ENCODE assay signal across 8 cellular contexts in the genomic region with DNA sequence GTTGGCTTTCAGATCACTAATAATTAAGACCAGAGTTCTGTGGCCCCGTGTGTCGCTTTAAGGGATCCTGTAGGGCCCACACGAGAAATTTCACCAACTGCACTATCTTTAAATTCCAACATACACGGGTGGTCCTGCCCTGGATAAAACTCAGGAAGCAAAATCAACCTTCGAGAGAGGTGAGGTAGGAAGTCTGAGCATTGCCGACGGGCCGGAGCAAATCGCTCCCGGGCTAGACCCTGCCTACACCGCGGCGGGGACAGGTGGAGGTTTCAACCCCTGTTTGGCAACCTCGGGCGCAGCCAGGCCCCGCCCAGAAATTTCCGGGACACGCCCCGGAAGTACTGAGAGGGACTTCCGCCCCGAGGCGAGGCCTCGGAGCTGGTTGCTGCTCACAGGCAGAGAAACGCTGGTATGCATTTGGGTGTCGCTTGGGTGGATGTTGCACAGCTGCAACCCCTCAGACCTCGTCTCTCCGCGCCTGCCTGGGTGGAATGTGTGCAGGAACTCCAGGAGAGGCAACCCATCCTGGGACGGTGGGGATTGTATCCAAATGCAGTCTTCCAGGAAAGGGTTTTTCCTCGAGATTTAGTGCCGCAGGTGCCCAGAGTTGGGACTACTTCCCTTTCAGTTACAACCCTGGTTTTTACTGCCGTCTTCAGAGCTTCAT. TPM values are rescaled to one million over a fixed set of nuclear protein-coding genes. Genes with fewer than 3 reads are reported as not detected.
DNase-seq lines count a peak whose midpoint lies in the region; ATAC-seq lines count a peak whose summit lies in the region.

No MANE protein-coding gene starts in this region.

- DNase-seq in NCI-H2081 treated with DMSO at 0.1 percent for 48 hours (lab: John Stamatoyannopoulos, UW) (peak; percentile 9), cerebellum (ENCODE audit: low spot score) (peak; percentile 88), left colon (peak; percentile 57 to 84), NCI-H2107 (lab: John Stamatoyannopoulos, UW) (no peak)
- DNase-seq in activated CD4-positive, alpha-beta T cell treated with anti-CD3 and anti-CD28 coated beads for 1 hour: peak; percentile 69
- DNase-seq in stimulated activated CD4-positive, alpha-beta T cell treated with anti-CD3 and anti-CD28 coated beads, Interleukin-1b, Interleukin-23, amount 100 ng/mL, for 48 hours: peak; percentile 86

- intact Hi-C loops in left colon (cut with DNase I, micrococcal nuclease): no loop called here

- ATAC-seq in HG02571 (IDR thresholded peaks at IDR 0.05; ENCODE audit: unreplicated experiment): peak; percentile 90
- peak; percentile 100 for ATAC-seq in left colon

- H3K4me3 ChIP-seq in GM08714 (ENCODE audit: low read length): peak overlapping the region; percentile 62

RNA-seq across cellular contexts. Expression of a gene that starts 19.9 kb away (rescaled TPM):
- total RNA-seq in cerebellum (37.7 TPM), left colon (10 to 100 TPM; 10.7 to 13.4 TPM)

RNA-seq across cellular contexts. Expression of a gene that starts 37.1 kb away (rescaled TPM):
- total RNA-seq in cerebellum: 12.8 TPM
- total RNA-seq in left colon: 1 to 10 TPM; 7.1 to 8.6 TPM
